ENCODE assay signal across 21 cellular contexts in genomic region chr15:96066852-96067490, GRCh38.
DNase-seq lines count a peak whose midpoint lies in the region; ATAC-seq, FAIRE-seq and TF ChIP-seq lines count a peak whose summit lies in the region.
"Had no signal": no experiment of that assay in that cellular context is flagged by ENCODE, and none has a peak within 500 bp of the region (broad histone marks: within the 10 kb centered on the region; RNA-seq: fewer than 3 reads in every experiment).

No MANE protein-coding gene starts in this region.

- peaks cover 2% of the 10 kb centered on the region for H3K4me1 ChIP-seq in IMR-90 (ENCODE audit: control insufficient read depth, insufficient read depth, low read length)
- H3K4me1 ChIP-seq: right atrium auricular region had no signal

- FAIRE-seq in RCC 7860 (lab: Jason Lieb, UNC): peak; percentile 84
- FAIRE-seq: HepG2 had no signal

- H4K20me1 ChIP-seq in IMR-90 (ENCODE audit: insufficient read depth, low read length): no peaks in the 10 kb centered on the region

- no peaks in the 10 kb centered on the region for H3K27me3 ChIP-seq in IMR-90 (ENCODE audit: control insufficient read depth, insufficient read depth, low read length)
- H3K27me3 ChIP-seq: neutrophil, right atrium auricular region had no signal

- no peaks in the 10 kb centered on the region for H3K9me3 Mint-ChIP-seq in activated CD4-positive, alpha-beta T cell treated with anti-CD3 and anti-CD28 coated beads, Interleukin-2, amount 10 ng/mL, durations not matched to agents 7 days and 5 days

- no peak overlapping the region for H2BK5ac ChIP-seq in IMR-90 (ENCODE audit: low read depth, low read length, poor library complexity, severe bottlenecking)

- DNase-seq in CMK (ENCODE audit: low read depth): peak; percentile 91
- DNase-seq in IMR-90: no peak
- DNase-seq in RCC 7860 (ENCODE audit: low spot score): no peak
- DNase-seq in left kidney (ENCODE audit: low read depth, low spot score): peak; percentile 41
- no peak for DNase-seq in activated CD4-positive, alpha-beta T cell treated with anti-CD3 and anti-CD28 coated beads, Interleukin-2, amount 10 ng/mL, durations not matched to agents 7 days and 5 days
- no peak for DNase-seq in cerebellar nuclear complex (lab: John Stamatoyannopoulos, UW)
- DNase-seq in CD1c-positive myeloid dendritic cell (ENCODE audit: extremely low spot score): no peak
- DNase-seq in activated naive CD4-positive, alpha-beta T cell treated with Interleukin-2 at 50 U/mL for 16 hours: no peak
- DNase-seq: activated effector memory CD4-positive, alpha-beta T cell treated with anti-CD3 and anti-CD28 coated beads, Interleukin-2, amount 50 U/mL, for 16 hours; DMS153; endodermal cell; hippocampal formation; kidney glomerular epithelial cell; NCI-H1105 treated with DMSO at 0.1 percent for 48 hours; NCI-H226; stimulated activated CD4-positive, alpha-beta T cell treated with anti-CD3 and anti-CD28 coated beads, Interleukin-1b, Interleukin-23, amount 100 ng/mL, for 48 hours had no signal

- H3K9ac ChIP-seq in IMR-90 (ENCODE audit: low read depth, low read length): no peak overlapping the region

- no peak overlapping the region for H4K8ac ChIP-seq in IMR-90 (ENCODE audit: low read depth in 2 of 2, low read length in 2 of 2)

- no peak overlapping the region for H2AK9ac ChIP-seq in IMR-90 (replicated peaks; ENCODE audit: low read depth, low read length, poor library complexity)

- no peaks in the 10 kb centered on the region for H3K27me3 Mint-ChIP-seq in activated CD4-positive, alpha-beta T cell treated with anti-CD3 and anti-CD28 coated beads, Interleukin-2, amount 10 ng/mL, durations not matched to agents 7 days and 5 days

- POLR2A ChIA-PET in IMR-90 (lab: Charles Lee; ENCODE audit: unreplicated experiment): interaction anchor here (0.5 kb wide), 1 partner anchor 265 kb away, joined by 3 read pairs; no protein-coding TSS in a partner anchor
- POLR2A ChIA-PET in activated CD4-positive, alpha-beta T cell treated with anti-CD3 and anti-CD28 coated beads, Interleukin-2, amount 10 ng/mL, durations not matched to agents 7 days and 5 days (lab: Charles Lee): no interaction called here

- dilution Hi-C loops in IMR-90 (cut with HindIII; ENCODE audit: low sequenced_read_pairs, unreplicated experiment): no loop called here

- no peak overlapping the region for H2BK120ac ChIP-seq in IMR-90 (ENCODE audit: low read depth, low read length)

- 67% methylated on average over 1 of the region's 8 CpGs; no CpG with 5 or more reads in 1 of the 2 experiments for WGBS in IMR-90 (ENCODE audit: extremely low coverage in 2 of 2, insufficient read length in 1 of 2), 2 experiments

- H3K79me1 ChIP-seq in IMR-90 (ENCODE audit: low read depth in 1 of 2, low read length in 2 of 2): no peaks in the 10 kb centered on the region

- H2AFZ ChIP-seq in IMR-90 (replicated peaks; ENCODE audit: low read length, poor library complexity): peak overlapping the region; percentile 32

- H3K27ac Mint-ChIP-seq in activated CD4-positive, alpha-beta T cell treated with anti-CD3 and anti-CD28 coated beads, Interleukin-2, amount 10 ng/mL, durations not matched to agents 7 days and 5 days: no peak overlapping the region
- H3K27ac Mint-ChIP-seq: endodermal cell had no signal

- intact Hi-C loops in IMR-90 (cut with micrococcal nuclease): no loop called here

- no peak overlapping the region for H2AK5ac ChIP-seq in IMR-90 (ENCODE audit: low read depth, low read length)

- peaks cover 2% of the 10 kb centered on the region; the same call in 1 of the 2 replicates for H3K9me3 ChIP-seq in IMR-90 (ENCODE audit: control insufficient read depth, insufficient read depth, low read length)
- H3K9me3 ChIP-seq: neutrophil, right atrium auricular region had no signal

- H4K5ac ChIP-seq in IMR-90 (ENCODE audit: low read depth, low read length): no peak overlapping the region

- no peak overlapping the region for H3K4me3 ChIP-seq in IMR-90 (ENCODE audit: insufficient read depth, low read depth, low read length)
- H3K4me3 ChIP-seq: right atrium auricular region had no signal

- H3K4me3 Mint-ChIP-seq in activated CD4-positive, alpha-beta T cell treated with anti-CD3 and anti-CD28 coated beads, Interleukin-2, amount 10 ng/mL, durations not matched to agents 7 days and 5 days: no peak overlapping the region
- H3K4me3 Mint-ChIP-seq: endodermal cell had no signal

- H3K56ac ChIP-seq in IMR-90 (ENCODE audit: extremely low read depth, insufficient read depth, low read length): no peak overlapping the region

- no peak overlapping the region for H3K4me2 ChIP-seq in IMR-90 (ENCODE audit: low read depth, low read length)

- no peak overlapping the region for H4K91ac ChIP-seq in IMR-90 (ENCODE audit: insufficient read depth, low read depth, low read length)

- H3K4me1 Mint-ChIP-seq in activated CD4-positive, alpha-beta T cell treated with anti-CD3 and anti-CD28 coated beads, Interleukin-2, amount 10 ng/mL, durations not matched to agents 7 days and 5 days: no peaks in the 10 kb centered on the region

- no peaks in the 10 kb centered on the region for H3K9me1 ChIP-seq in IMR-90 (ENCODE audit: insufficient read depth, low read length)

- in situ Hi-C loops in IMR-90 (cut with MboI; ENCODE audit: low sequenced_read_pairs): no loop called here

- no peak overlapping the region for H2BK15ac ChIP-seq in IMR-90 (ENCODE audit: low read depth, low read length)

- H2BK20ac ChIP-seq in IMR-90 (ENCODE audit: low read depth, low read length): no peak overlapping the region

- H3K23ac ChIP-seq in IMR-90 (ENCODE audit: low read depth, low read length): no peak overlapping the region

- no peak overlapping the region for H3K4ac ChIP-seq in IMR-90 (ENCODE audit: low read depth, low read length)

- H3K27ac ChIP-seq in IMR-90 (ENCODE audit: insufficient read depth, low read length): no peak overlapping the region
- H3K27ac ChIP-seq: neutrophil, right atrium auricular region, VCaP had no signal

- no peak overlapping the region for H3K18ac ChIP-seq in IMR-90 (ENCODE audit: low read depth, low read length)

- H3K14ac ChIP-seq in IMR-90 (replicated peaks; ENCODE audit: low read depth, low read length): 0 out of 2 replicates have a peak overlapping the region, but pooled peaks have one; percentile 58

- CTCF ChIA-PET in IMR-90 (lab: Yijun Ruan, JAX): interaction anchor here (1.0 kb wide), 1 partner anchor 172 kb away, joined by 3 read pairs; no protein-coding TSS in a partner anchor
- CTCF ChIA-PET in activated CD4-positive, alpha-beta T cell treated with anti-CD3 and anti-CD28 coated beads, Interleukin-2, amount 10 ng/mL, durations not matched to agents 7 days and 5 days (lab: Charles Lee): interaction anchor here (1.5 kb wide), 1 partner anchor 9 kb away, joined by 3 read pairs; no protein-coding TSS in a partner anchor

- H3K36me3 Mint-ChIP-seq in activated CD4-positive, alpha-beta T cell treated with anti-CD3 and anti-CD28 coated beads, Interleukin-2, amount 10 ng/mL, durations not matched to agents 7 days and 5 days (ENCODE audit: low read depth): no peaks in the 10 kb centered on the region

- no peak for TF ChIP-seq POLR2A in IMR-90 (IDR thresholded peaks at IDR 0.05; ENCODE audit: low read depth, low read length)

- H3K36me3 ChIP-seq in IMR-90 (ENCODE audit: control insufficient read depth, insufficient read depth, low read length): no peaks in the 10 kb centered on the region
- H3K36me3 ChIP-seq: neutrophil, right atrium auricular region had no signal

- ATAC-seq in IMR-90 (ENCODE audit: low read depth): no peak
- ATAC-seq: HepG2, SK-N-SH treated with all-trans-retinoic acid at 6 μM for 48 hours had no signal

- no TSS peak for BruUV-seq in IMR-90 (replicated peaks; lab: Mats Ljungman, UMichigan)

- TF ChIP-seq CTCF in IMR-90 (conservative IDR thresholded peaks at IDR 0.05; ENCODE audit: low read depth, low read length): no peak

- TF ChIP-seq RAD21 in IMR-90 (IDR thresholded peaks at IDR 0.05; ENCODE audit: low read length): no peak

TF ChIP-seq in IMR-90, 13 proteins besides CTCF, POLR2A, EP300 and RAD21:
- TF ChIP-seq CEBPB (IDR thresholded peaks at IDR 0.05; ENCODE audit: low read depth, low read length) (no peak), CHD1 (IDR thresholded peaks at IDR 0.05; ENCODE audit: low read depth, low read length) (no peak), BHLHE40 (IDR thresholded peaks at IDR 0.05; ENCODE audit: low read depth, low read length) (no peak), ELK1 (IDR thresholded peaks at IDR 0.05; ENCODE audit: borderline replicate concordance, low read depth, low read length) (no peak), RFX5 (IDR thresholded peaks at IDR 0.05; ENCODE audit: low read depth, low read length) (no peak), MAFK (IDR thresholded peaks at IDR 0.05; ENCODE audit: low read depth, low read length) (no peak), MAZ (IDR thresholded peaks at IDR 0.05; ENCODE audit: borderline replicate concordance, low read depth, low read length) (no peak), SMC3 (IDR thresholded peaks at IDR 0.05; ENCODE audit: low read depth, low read length) (no peak), NFE2L2 (IDR thresholded peaks at IDR 0.05; ENCODE audit: low read depth, low read length) (no peak), FOS (IDR thresholded peaks at IDR 0.05; ENCODE audit: low read depth, low read length) (no peak), RCOR1 (IDR thresholded peaks at IDR 0.05; ENCODE audit: insufficient replicate concordance, low read length) (no peak)
- TF ChIP-seq, protein P1, sequence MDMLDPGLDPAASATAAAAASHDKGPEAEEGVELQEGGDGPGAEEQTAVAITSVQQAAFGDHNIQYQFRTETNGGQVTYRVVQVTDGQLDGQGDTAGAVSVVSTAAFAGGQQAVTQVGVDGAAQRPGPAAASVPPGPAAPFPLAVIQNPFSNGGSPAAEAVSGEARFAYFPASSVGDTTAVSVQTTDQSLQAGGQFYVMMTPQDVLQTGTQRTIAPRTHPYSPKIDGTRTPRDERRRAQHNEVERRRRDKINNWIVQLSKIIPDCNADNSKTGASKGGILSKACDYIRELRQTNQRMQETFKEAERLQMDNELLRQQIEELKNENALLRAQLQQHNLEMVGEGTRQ (IDR thresholded peaks at IDR 0.05; ENCODE audit: low read depth, low read length): no peak

Comparison
In these comparisons a context has a peak if more than half of its experiments do, and no peak if none do; other contexts are left out.
1. DNase-seq: peak in CMK (single experiment) and left kidney (single experiment); none in IMR-90 (single experiment), RCC 7860 (single experiment), activated CD4-positive, alpha-beta T cell treated with anti-CD3 and anti-CD28 coated beads, Interleukin-2, amount 10 ng/mL, durations not matched to agents 7 days and 5 days (single experiment), cerebellar nuclear complex (0 of 2), CD1c-positive myeloid dendritic cell (single experiment) and activated naive CD4-positive, alpha-beta T cell treated with Interleukin-2 at 50 U/mL for 16 hours (single experiment).